Comparison of ENCODE assay signal across 20 cellular contexts in genomic region chr1:71956613-71957012, GRCh38.
"Had no signal": no experiment of that assay in that cellular context is flagged by ENCODE, and none has a peak within 500 bp of the region (broad histone marks: within the 10 kb centered on the region; RNA-seq: fewer than 3 reads in every experiment).

No MANE protein-coding gene starts in this region.

- H3K4me3 ChIP-seq: cardiac muscle cell, Peyer's patch had no signal

- DNase-seq: activated CD4-positive, alpha-beta memory T cell treated with anti-CD3 and anti-CD28 coated beads, Interleukin-2, amount 10 ng/mL, durations not matched to agents 7 days and 5 days; activated CD4-positive, alpha-beta T cell treated with anti-CD3 and anti-CD28 coated beads, Interleukin-2, amount 50 U/mL, for 1 hour; activated CD4-positive, CD25-positive, alpha-beta regulatory T cell; activated gamma-delta T cell; activated naive CD4-positive, alpha-beta T cell treated with anti-CD3 and anti-CD28 coated beads for 36 hours; activated T-cell treated with anti-CD3 and anti-CD28 coated beads for 4 hours; activated T-cell treated with anti-CD3 and anti-CD28 coated beads, Interleukin-2, amount 50 U/mL, for 48 hours; brain microvascular endothelial cell; KG1; NCI-H1092; NCI-H1417; NCI-H1930; NCI-H510A treated with DMSO at 0.1 percent for 48 hours; NCI-H69; Peyer's patch; SHP77 treated with DMSO at 0.1 percent for 48 hours; T-cell; T-helper 2 cell; T1000 had no signal

- H3K27ac ChIP-seq: brain microvascular endothelial cell, cardiac muscle cell, Peyer's patch had no signal

- H3K9me3 ChIP-seq: Peyer's patch had no signal

- H3K4me1 ChIP-seq: Peyer's patch had no signal

- H3K27me3 ChIP-seq: brain microvascular endothelial cell, cardiac muscle cell, Peyer's patch had no signal

- H3K36me3 ChIP-seq: brain microvascular endothelial cell, cardiac muscle cell, Peyer's patch had no signal
